8 cellular contexts compared by ENCODE assay signal in genomic region chr4:184339398-184340193, GRCh38.
DNase-seq lines count a peak whose midpoint lies in the region; ATAC-seq, FAIRE-seq and TF ChIP-seq lines count a peak whose summit lies in the region.
"Not testable (repeated sequence)": the region's sequence is repeated elsewhere in the genome, so short reads cannot be mapped to it uniquely, and the experiment has no call there.

No MANE protein-coding gene starts in this region.

- H3K79me2 ChIP-seq in astrocyte (ENCODE audit: insufficient read depth, low read length); endothelial cell of umbilical vein (ENCODE audit: control insufficient read depth, insufficient read depth, low read length): not testable (repeated sequence)

- H3K9me1 ChIP-seq in endothelial cell of umbilical vein (replicated peaks; ENCODE audit: control insufficient read depth, extremely low read depth, insufficient read depth, low read length), result not testable (repeated sequence)

- not testable (repeated sequence) for TF ChIP-seq EP300 in Ishikawa (IDR thresholded peaks at IDR 0.05; ENCODE audit: borderline replicate concordance)

- not testable (repeated sequence) for H3K36me3 Mint-ChIP-seq in astrocyte (ENCODE audit: low read depth, unreplicated experiment)

- POLR2A ChIA-PET in endothelial cell of umbilical vein (lab: Charles Lee), result not testable (repeated sequence)

- H3K9me3 Mint-ChIP-seq in astrocyte (ENCODE audit: unreplicated experiment), result not testable (repeated sequence)

- not testable (repeated sequence) for H3K27me3 ChIP-seq in astrocyte (ENCODE audit: insufficient read depth, low read length); endothelial cell of umbilical vein (ENCODE audit: control insufficient read depth in 2 of 2, insufficient read depth in 2 of 2, low read length in 2 of 2); right cardiac atrium (ENCODE audit: control insufficient read depth, insufficient read depth); spleen (replicated peaks in 1 of 7)

- H2AFZ ChIP-seq in astrocyte (ENCODE audit: low read depth, low read length); endothelial cell of umbilical vein (ENCODE audit: low read depth, low read length): not testable (repeated sequence)

- not testable (repeated sequence) for H3K27ac Mint-ChIP-seq in astrocyte (ENCODE audit: unreplicated experiment)

- BruUV-seq in endothelial cell of umbilical vein (replicated peaks; lab: Mats Ljungman, UMichigan), result not testable (repeated sequence)

- not testable (repeated sequence) for H4K20me1 ChIP-seq in astrocyte (ENCODE audit: insufficient read depth, low read length); endothelial cell of umbilical vein (replicated peaks; ENCODE audit: control insufficient read depth, extremely low read depth, insufficient read depth, low read length)

- DNase-seq in Daoy (ENCODE audit: low read depth) (peak; percentile 60), RCC 7860 (ENCODE audit: low spot score) (peak; percentile 52), astrocyte (ENCODE audit: low read depth) (peak; percentile 76), endothelial cell of umbilical vein (ENCODE audit: low read depth, low spot score) (peak; percentile 13)
- DNase-seq in activated CD4-positive, alpha-beta T cell treated with anti-CD3 and anti-CD28 coated beads for 48 hours, result peak; percentile 16
- not testable (repeated sequence) for DNase-seq in right cardiac atrium, spleen

- not testable (repeated sequence) for H3K36me3 ChIP-seq in astrocyte (ENCODE audit: insufficient read depth, low read length); endothelial cell of umbilical vein (ENCODE audit: control insufficient read depth in 2 of 2, extremely low read depth in 1 of 2, insufficient read depth in 2 of 2, low read length in 2 of 2); spleen

- H3K27me3 Mint-ChIP-seq in astrocyte (ENCODE audit: low read depth, unreplicated experiment), result not testable (repeated sequence)

- ATAC-seq in right cardiac atrium, result peak in 1 of 2 donors; percentile 18

- not testable (repeated sequence) for H3K4me1 Mint-ChIP-seq in astrocyte (ENCODE audit: low read depth, unreplicated experiment)

- H3K27ac ChIP-seq in astrocyte (ENCODE audit: low read depth, low read length); endothelial cell of umbilical vein (ENCODE audit: insufficient read depth, low read depth, low read length): not testable (repeated sequence)
- H3K27ac ChIP-seq in right cardiac atrium (ENCODE audit: low read length), result peak overlapping the region; percentile 52
- peak overlapping the region in 6 of 8 donors; percentile 35 to 96 (median 64) for H3K27ac ChIP-seq in spleen

- H3K4me3 Mint-ChIP-seq in astrocyte (ENCODE audit: unreplicated experiment), result not testable (repeated sequence)

- H3K4me1 ChIP-seq in astrocyte (ENCODE audit: insufficient read depth, low read length) (peaks cover 10% of the 10 kb centered on the region), spleen (peaks cover 15 to 53% (median 34%) of the 10 kb centered on the region in 6 donors)
- H3K4me1 ChIP-seq in endothelial cell of umbilical vein (ENCODE audit: control insufficient read depth, extremely low read depth, insufficient read depth, low read length); right cardiac atrium (ENCODE audit: control insufficient read depth, insufficient read depth, low read length): not testable (repeated sequence)

- not testable (repeated sequence) for H3K9ac ChIP-seq in astrocyte (ENCODE audit: low read length); endothelial cell of umbilical vein (replicated peaks; ENCODE audit: extremely low read depth, insufficient read depth, low read length)

- TF ChIP-seq RAD21 in Ishikawa (IDR thresholded peaks at IDR 0.05; ENCODE audit: low read depth), result not testable (repeated sequence)

- H3K4me3 ChIP-seq in astrocyte (ENCODE audit: insufficient read depth, low read depth, low read length); endothelial cell of umbilical vein (replicated peaks in 1 of 3; ENCODE audit: insufficient read depth in 1 of 3, low read depth in 1 of 3, low read length in 3 of 3); right cardiac atrium (ENCODE audit: low read length); spleen: not testable (repeated sequence)

- H3K4me2 ChIP-seq in astrocyte (ENCODE audit: low read length); endothelial cell of umbilical vein (ENCODE audit: insufficient read depth, low read length): not testable (repeated sequence)

- CTCF ChIA-PET in endothelial cell of umbilical vein (lab: Charles Lee), result interaction anchor here (1.0 to 1.6 kb wide), 2 partner anchors 75 to 135 kb away, joined by 3 read pairs; partner anchors contain the start of gene IRF2

- TF ChIP-seq CTCF in astrocyte (IDR thresholded peaks at IDR 0.05; ENCODE audit: insufficient read depth, low read depth, low read length); endothelial cell of umbilical vein (IDR thresholded peaks at IDR 0.05; ENCODE audit: extremely low read depth in 1 of 2, insufficient read depth in 1 of 2, low read depth in 1 of 2, low read length in 2 of 2); spleen (IDR thresholded peaks at IDR 0.05 in 8 of 11, conservative IDR thresholded peaks at IDR 0.05 in 3 of 11): not testable (repeated sequence)

- 95% methylated on average over 5 of the region's 5 CpGs for WGBS in right cardiac atrium
- WGBS in spleen, 5 donors, result 88 to 96% (median 93%) methylated on average over 5 of the region's 5 CpGs

- H3K9me3 ChIP-seq in astrocyte (ENCODE audit: insufficient read depth, low read depth, low read length); endothelial cell of umbilical vein (replicated peaks; ENCODE audit: control insufficient read depth, insufficient read depth, low read length); right cardiac atrium (ENCODE audit: control insufficient read depth, low read length): not testable (repeated sequence)
- H3K9me3 ChIP-seq in spleen, result peaks cover 0 to 15% (median 9%) of the 10 kb centered on the region in 8 donors

- intact Hi-C loops in endothelial cell of umbilical vein (cut with micrococcal nuclease); right cardiac atrium (cut with DNase I): not testable (repeated sequence)
- intact Hi-C loops in spleen (cut with DNase I; ENCODE audit: low total_unique reads), result loop anchor here (10.0 kb wide), 1 partner anchor 135 kb away; the partner anchor contains the start of gene IRF2

- dilution Hi-C loops in endothelial cell of umbilical vein (cut with MboI; ENCODE audit: extremely low pct_ligation_motif_present, low sequenced_read_pairs), result not testable (repeated sequence)

- not testable (repeated sequence) for FAIRE-seq in RCC 7860 (lab: Jason Lieb, UNC); astrocyte (lab: Jason Lieb, UNC)
- peak; percentile 59 for FAIRE-seq in endothelial cell of umbilical vein (lab: Jason Lieb, UNC)

- TF ChIP-seq POLR2A in endothelial cell of umbilical vein (IDR thresholded peaks at IDR 0.05; ENCODE audit: low read depth, low read length); spleen (IDR thresholded peaks at IDR 0.05): not testable (repeated sequence)

TF ChIP-seq in Ishikawa, 13 proteins besides CTCF, POLR2A, EP300 and RAD21:
- peak; percentile 45; the same call in 1 of the 2 replicates for TF ChIP-seq CEBPB (IDR thresholded peaks at IDR 0.05)

TF ChIP-seq in endothelial cell of umbilical vein, 7 proteins besides CTCF, POLR2A, EP300 and RAD21:
- TF ChIP-seq GATA2 (IDR thresholded peaks at IDR 0.05; ENCODE audit: insufficient read depth, insufficient read length, low read depth, low read length), result peak; percentile 52
